14 cellular contexts compared by ENCODE assay signal in the genomic region with DNA sequence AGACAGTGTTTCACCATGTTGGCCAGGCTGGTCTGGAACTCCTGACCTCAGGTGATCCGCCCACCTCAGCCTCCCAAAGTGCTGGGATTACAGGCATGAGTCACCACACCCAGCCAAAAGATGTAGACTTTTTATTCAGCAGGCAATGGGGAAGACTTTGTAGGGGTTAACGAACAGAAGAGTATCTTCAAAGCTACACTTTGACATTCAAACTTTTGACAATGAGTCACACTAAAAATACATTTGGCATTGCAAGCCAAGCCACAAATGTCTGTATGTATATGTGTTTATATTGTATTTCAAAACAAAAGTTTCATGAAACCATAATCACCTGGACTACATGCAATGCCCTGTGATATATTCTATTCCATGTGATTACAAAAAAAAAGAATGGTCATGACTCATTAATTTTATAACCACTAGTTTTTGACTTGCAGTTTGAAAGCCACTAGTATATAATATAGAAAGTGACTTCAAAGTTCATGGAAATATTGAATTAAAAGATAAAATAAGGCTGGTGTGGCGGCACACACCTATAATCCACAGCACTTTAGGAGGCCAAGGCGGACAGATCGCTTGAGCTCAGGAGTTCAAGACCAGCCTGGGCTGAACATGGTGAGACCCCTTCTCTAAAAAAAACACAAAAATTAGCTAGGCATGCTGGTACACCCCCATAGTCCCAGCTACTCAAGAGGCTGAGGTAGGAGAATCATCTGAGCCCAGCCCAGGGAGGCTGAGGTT. TPM values are rescaled to one million over a fixed set of nuclear protein-coding genes. Genes with fewer than 3 reads are reported as not detected.
DNase-seq lines count a peak whose midpoint lies in the region; ATAC-seq, FAIRE-seq and TF ChIP-seq lines count a peak whose summit lies in the region.
"Had no signal": no experiment of that assay in that cellular context is flagged by ENCODE, and none has a peak within 500 bp of the region (broad histone marks: within the 10 kb centered on the region; RNA-seq: fewer than 3 reads in every experiment).

No MANE protein-coding gene starts in this region.

- H3K4me1 Mint-ChIP-seq in activated naive CD4-positive, alpha-beta T cell treated with anti-CD3 and anti-CD28 coated beads, Interleukin-2, amount 50 U/mL, for 24 hours, result peaks cover 48% of the 10 kb centered on the region
- H3K4me1 Mint-ChIP-seq in activated CD4-positive, alpha-beta memory T cell treated with anti-CD3 and anti-CD28 coated beads for 36 hours (ENCODE audit: low read depth), result peaks cover 43% of the 10 kb centered on the region

- no peak for FAIRE-seq in GM19239 (lab: Jason Lieb, UNC)

- H3K4me3 ChIP-seq in choroid plexus epithelial cell (ENCODE audit: low read depth, low read length), result no peak overlapping the region
- H3K4me3 ChIP-seq: PC-9 had no signal

- H3K4me3 Mint-ChIP-seq in activated naive CD4-positive, alpha-beta T cell treated with anti-CD3 and anti-CD28 coated beads, Interleukin-2, amount 50 U/mL, for 24 hours, result peak overlapping the region; percentile 57
- H3K4me3 Mint-ChIP-seq in activated CD4-positive, alpha-beta memory T cell treated with anti-CD3 and anti-CD28 coated beads for 36 hours, result no peak overlapping the region

- peaks cover 17% of the 10 kb centered on the region for H3K36me3 Mint-ChIP-seq in activated naive CD4-positive, alpha-beta T cell treated with anti-CD3 and anti-CD28 coated beads, Interleukin-2, amount 50 U/mL, for 24 hours
- peaks cover 60% of the 10 kb centered on the region for H3K36me3 Mint-ChIP-seq in activated CD4-positive, alpha-beta memory T cell treated with anti-CD3 and anti-CD28 coated beads for 36 hours

- CTCF ChIA-PET in activated CD4-positive, alpha-beta memory T cell treated with anti-CD3 and anti-CD28 coated beads for 36 hours (lab: Charles Lee), result interaction anchor here (0.9 kb wide), 1 partner anchor 42 kb away, joined by 4 read pairs; no protein-coding TSS in a partner anchor

- H3K27ac Mint-ChIP-seq in activated naive CD4-positive, alpha-beta T cell treated with anti-CD3 and anti-CD28 coated beads, Interleukin-2, amount 50 U/mL, for 24 hours, result peak overlapping the region; percentile 66
- H3K27ac Mint-ChIP-seq in activated CD4-positive, alpha-beta memory T cell treated with anti-CD3 and anti-CD28 coated beads for 36 hours, result peak overlapping the region; percentile 80

- TF ChIP-seq CTCF in choroid plexus epithelial cell (conservative IDR thresholded peaks at IDR 0.05; ENCODE audit: low read depth, low read length), result no peak

- POLR2A ChIA-PET in activated CD4-positive, alpha-beta memory T cell treated with anti-CD3 and anti-CD28 coated beads for 36 hours (lab: Charles Lee), result interaction anchor here (0.6 to 1.1 kb wide), 4 partner anchors 8 to 190 kb away, joined by 3 to 5 read pairs (median 4); a partner anchor contains a TSS

- no peak for DNase-seq in activated naive CD4-positive, alpha-beta T cell treated with Interleukin-2 at 50 U/mL for 16 hours
- DNase-seq in activated CD4-positive, alpha-beta memory T cell treated with anti-CD3 and anti-CD28 coated beads for 36 hours, result peak; percentile 22
- DNase-seq in choroid plexus epithelial cell (ENCODE audit: low read depth) (peak; percentile 58), CD1c-positive myeloid dendritic cell (ENCODE audit: extremely low spot score) (no peak), GM19239 (ENCODE audit: insufficient read length, low spot score) (no peak)
- peak; percentile 37 for DNase-seq in stimulated activated naive CD8-positive, alpha-beta T cell treated with anti-CD3 and anti-CD28 coated beads, Interleukin-15, Interleukin-2, amounts not matched to agents 100 U/mL and 50 U/mL, for 24 hours
- no peak for DNase-seq in effector CD8-positive, alpha-beta T cell (lab: John Stamatoyannopoulos, UW)
- DNase-seq: DMS79, islet precursor cell, midbrain, NCI-H1417, NCI-H510A, PC-9 had no signal

- intact Hi-C loops in activated CD4-positive, alpha-beta memory T cell treated with anti-CD3 and anti-CD28 coated beads for 36 hours (cut with micrococcal nuclease), result loop anchor here (2.0 kb wide), 1 partner anchor 87 kb away; no protein-coding TSS in a partner anchor

- ATAC-seq in stimulated activated naive CD8-positive, alpha-beta T cell treated with anti-CD3 and anti-CD28 coated beads, Interleukin-15, Interleukin-2, amounts not matched to agents 100 U/mL and 50 U/mL, for 24 hours, result peak; percentile 88

- H3K9me3 Mint-ChIP-seq in activated naive CD4-positive, alpha-beta T cell treated with anti-CD3 and anti-CD28 coated beads, Interleukin-2, amount 50 U/mL, for 24 hours, result no peaks in the 10 kb centered on the region
- H3K9me3 Mint-ChIP-seq in activated CD4-positive, alpha-beta memory T cell treated with anti-CD3 and anti-CD28 coated beads for 36 hours, result no peaks in the 10 kb centered on the region

- no peaks in the 10 kb centered on the region for H3K27me3 Mint-ChIP-seq in activated naive CD4-positive, alpha-beta T cell treated with anti-CD3 and anti-CD28 coated beads, Interleukin-2, amount 50 U/mL, for 24 hours
- H3K27me3 Mint-ChIP-seq in activated CD4-positive, alpha-beta memory T cell treated with anti-CD3 and anti-CD28 coated beads for 36 hours, result no peaks in the 10 kb centered on the region

RNA-seq across cellular contexts. Expression of a gene that starts 8.3 kb away (rescaled TPM):
- 10 to 100 TPM; 46.9 to 48.9 TPM for total RNA-seq in activated CD4-positive, alpha-beta memory T cell treated with anti-CD3 and anti-CD28 coated beads for 36 hours

RNA-seq across cellular contexts. Expression of a gene that starts 17.2 kb away (rescaled TPM):
- total RNA-seq in activated CD4-positive, alpha-beta memory T cell treated with anti-CD3 and anti-CD28 coated beads for 36 hours, result 10 to 100 TPM; 55.4 to 59.2 TPM

Comparison
In these comparisons a context has a peak if more than half of its experiments do, and no peak if none do; other contexts are left out.
1. DNase-seq: peak in activated CD4-positive, alpha-beta memory T cell treated with anti-CD3 and anti-CD28 coated beads for 36 hours (single experiment), choroid plexus epithelial cell (single experiment) and stimulated activated naive CD8-positive, alpha-beta T cell treated with anti-CD3 and anti-CD28 coated beads, Interleukin-15, Interleukin-2, amounts not matched to agents 100 U/mL and 50 U/mL, for 24 hours (single experiment); none in activated naive CD4-positive, alpha-beta T cell treated with Interleukin-2 at 50 U/mL for 16 hours (single experiment), CD1c-positive myeloid dendritic cell (single experiment), effector CD8-positive, alpha-beta T cell (single experiment) and GM19239 (single experiment).